ENCODE assay signal across 9 cellular contexts in genomic region chr13:27283906-27284523, GRCh38. TPM values are rescaled to one million over a fixed set of nuclear protein-coding genes. Genes with fewer than 3 reads are reported as not detected.
DNase-seq lines count a peak whose midpoint lies in the region; ATAC-seq and TF ChIP-seq lines count a peak whose summit lies in the region.
"Had no signal": no experiment of that assay in that cellular context is flagged by ENCODE, and none has a peak within 500 bp of the region (broad histone marks: within the 10 kb centered on the region; RNA-seq: fewer than 3 reads in every experiment).

No MANE protein-coding gene starts in this region.

- CTCF ChIA-PET in activated CD4-positive, alpha-beta T cell treated with anti-CD3 and anti-CD28 coated beads for 36 hours (lab: Charles Lee), result interaction anchor here (0.5 to 1.5 kb wide), 6 partner anchors 11 to 313 kb away, joined by 3 to 13 read pairs (median 3); partner anchors contain the start of gene RASL11A

- no peaks in the 10 kb centered on the region for H3K36me3 Mint-ChIP-seq in activated CD4-positive, alpha-beta T cell treated with anti-CD3 and anti-CD28 coated beads for 36 hours (ENCODE audit: low read depth)
- no peaks in the 10 kb centered on the region for H3K36me3 Mint-ChIP-seq in activated CD4-positive, alpha-beta T cell treated with anti-CD3 and anti-CD28 coated beads, Interleukin-2, amount 10 ng/mL, durations not matched to agents 24 days and 14 days (ENCODE audit: low read depth)

- POLR2A ChIA-PET in activated CD4-positive, alpha-beta T cell treated with anti-CD3 and anti-CD28 coated beads for 36 hours (lab: Charles Lee), result no interaction called here

- H2AFZ ChIP-seq in OCI-LY1 (ENCODE audit: low read length), result no peak overlapping the region
- no peak overlapping the region for H2AFZ ChIP-seq in fibroblast of lung (ENCODE audit: low read length)

- no peaks in the 10 kb centered on the region for H3K27me3 ChIP-seq in OCI-LY1 (ENCODE audit: insufficient read depth, low read length)
- peaks cover 8% of the 10 kb centered on the region for H3K27me3 ChIP-seq in fibroblast of lung (ENCODE audit: control insufficient read depth, insufficient read depth, low read length)
- H3K27me3 ChIP-seq: neutrophil had no signal

- H3K9me3 Mint-ChIP-seq in activated CD4-positive, alpha-beta T cell treated with anti-CD3 and anti-CD28 coated beads for 36 hours (ENCODE audit: low read depth), result no peaks in the 10 kb centered on the region
- H3K9me3 Mint-ChIP-seq in activated CD4-positive, alpha-beta T cell treated with anti-CD3 and anti-CD28 coated beads, Interleukin-2, amount 10 ng/mL, durations not matched to agents 24 days and 14 days, result no peaks in the 10 kb centered on the region

- intact Hi-C loops in activated CD4-positive, alpha-beta T cell treated with anti-CD3 and anti-CD28 coated beads for 36 hours (cut with DNase I, micrococcal nuclease), result loop anchor here in 1 of 2 experiments (5.0 kb wide), 1 partner anchor 297 kb away; no protein-coding TSS in a partner anchor
- intact Hi-C loops in activated CD4-positive, alpha-beta T cell treated with anti-CD3 and anti-CD28 coated beads, Interleukin-2, amount 10 ng/mL, durations not matched to agents 24 days and 14 days (cut with micrococcal nuclease), result no loop called here

- no peaks in the 10 kb centered on the region for H3K79me2 ChIP-seq in OCI-LY1 (ENCODE audit: insufficient read depth, low read length)
- H3K79me2 ChIP-seq in fibroblast of lung (ENCODE audit: control insufficient read depth, insufficient read depth, low read length), result no peaks in the 10 kb centered on the region

- H3K9ac ChIP-seq in OCI-LY1 (ENCODE audit: low read length), result no peak overlapping the region
- H3K9ac ChIP-seq in fibroblast of lung (ENCODE audit: insufficient read depth, low read length), result no peak overlapping the region

- no peaks in the 10 kb centered on the region for H3K27me3 Mint-ChIP-seq in activated CD4-positive, alpha-beta T cell treated with anti-CD3 and anti-CD28 coated beads for 36 hours
- peaks cover 5% of the 10 kb centered on the region for H3K27me3 Mint-ChIP-seq in activated CD4-positive, alpha-beta T cell treated with anti-CD3 and anti-CD28 coated beads, Interleukin-2, amount 10 ng/mL, durations not matched to agents 24 days and 14 days

- H3K4me2 ChIP-seq in OCI-LY1 (ENCODE audit: low read length) (no peak overlapping the region), fibroblast of lung (ENCODE audit: extremely low read depth, insufficient read depth, low read length) (no peak overlapping the region)

- H3K36me3 ChIP-seq in OCI-LY1 (ENCODE audit: insufficient read depth, low read length), result no peaks in the 10 kb centered on the region
- H3K36me3 ChIP-seq in fibroblast of lung (ENCODE audit: control insufficient read depth, insufficient read depth, low read length), result no peaks in the 10 kb centered on the region
- H3K36me3 ChIP-seq: neutrophil had no signal

- no peak overlapping the region for H3K27ac Mint-ChIP-seq in activated CD4-positive, alpha-beta T cell treated with anti-CD3 and anti-CD28 coated beads for 36 hours
- no peak overlapping the region for H3K27ac Mint-ChIP-seq in activated CD4-positive, alpha-beta T cell treated with anti-CD3 and anti-CD28 coated beads, Interleukin-2, amount 10 ng/mL, durations not matched to agents 24 days and 14 days

- H3K9me3 ChIP-seq in OCI-LY1 (ENCODE audit: low read length) (no peaks in the 10 kb centered on the region), fibroblast of lung (ENCODE audit: control insufficient read depth, insufficient read depth, low read depth, low read length) (no peaks in the 10 kb centered on the region)
- H3K9me3 ChIP-seq: neutrophil had no signal

- H3K9me2 ChIP-seq in OCI-LY1 (ENCODE audit: low read depth, low read length), result no peaks in the 10 kb centered on the region

- no peak overlapping the region for H3K4me3 Mint-ChIP-seq in activated CD4-positive, alpha-beta T cell treated with anti-CD3 and anti-CD28 coated beads for 36 hours
- no peak overlapping the region for H3K4me3 Mint-ChIP-seq in activated CD4-positive, alpha-beta T cell treated with anti-CD3 and anti-CD28 coated beads, Interleukin-2, amount 10 ng/mL, durations not matched to agents 24 days and 14 days

- H3K27ac ChIP-seq in OCI-LY1 (ENCODE audit: low read depth, low read length, poor library complexity, severe bottlenecking) (no peak overlapping the region), fibroblast of lung (ENCODE audit: insufficient read depth, low read length) (no peak overlapping the region)
- H3K27ac ChIP-seq: neutrophil had no signal

- H3K4me1 ChIP-seq in OCI-LY1 (ENCODE audit: insufficient read depth, low read length, severe bottlenecking) (no peaks in the 10 kb centered on the region), fibroblast of lung (ENCODE audit: control insufficient read depth, extremely low read depth, insufficient read depth, low read length) (no peaks in the 10 kb centered on the region)

- TF ChIP-seq CTCF in OCI-LY1 (IDR thresholded peaks at IDR 0.05; ENCODE audit: low read length) (peak; percentile 49; the same call in 1 of the 2 replicates), fibroblast of lung (conservative IDR thresholded peaks at IDR 0.05 in 1 of 2, IDR thresholded peaks at IDR 0.05 in 1 of 2; ENCODE audit: low read depth in 1 of 2, low read length in 2 of 2) (peak; percentile 42 to 61)

- peak; percentile 44 for ATAC-seq in activated CD4-positive, alpha-beta T cell treated with anti-CD3 and anti-CD28 coated beads for 36 hours
- ATAC-seq in GM18520 (IDR thresholded peaks at IDR 0.05; ENCODE audit: unreplicated experiment), result no peak

- peak; percentile 52 for DNase-seq in activated CD4-positive, alpha-beta T cell treated with anti-CD3 and anti-CD28 coated beads for 36 hours
- no peak for DNase-seq in activated CD4-positive, alpha-beta T cell treated with anti-CD3 and anti-CD28 coated beads, Interleukin-2, amount 10 ng/mL, durations not matched to agents 24 days and 14 days
- DNase-seq in fibroblast of lung (ENCODE audit: low read depth in 2 of 2), result peak in 1 of 2 donors; percentile 66
- DNase-seq in stromal cell of bone marrow (ENCODE audit: low read depth), result peak; percentile 22
- DNase-seq in iPS-NIHi7 (ENCODE audit: extremely low spot score), result no peak
- DNase-seq in NCI-H1436 (lab: John Stamatoyannopoulos, UW), result no peak

- H3K4me3 ChIP-seq in OCI-LY1 (ENCODE audit: low read depth, low read length, poor library complexity, severe bottlenecking) (no peak overlapping the region), fibroblast of lung (replicated peaks in 1 of 4; ENCODE audit: control extremely low read depth in 1 of 4, insufficient read depth in 1 of 4, low read depth in 3 of 4, low read length in 4 of 4) (no peak overlapping the region)

- H4K20me1 ChIP-seq in OCI-LY1 (ENCODE audit: insufficient read depth, low read length), result no peaks in the 10 kb centered on the region
- H4K20me1 ChIP-seq in fibroblast of lung (ENCODE audit: control insufficient read depth, extremely low read depth, insufficient read depth, low read length), result no peaks in the 10 kb centered on the region

- H3K4me1 Mint-ChIP-seq in activated CD4-positive, alpha-beta T cell treated with anti-CD3 and anti-CD28 coated beads for 36 hours, result no peaks in the 10 kb centered on the region
- H3K4me1 Mint-ChIP-seq in activated CD4-positive, alpha-beta T cell treated with anti-CD3 and anti-CD28 coated beads, Interleukin-2, amount 10 ng/mL, durations not matched to agents 24 days and 14 days, result no peaks in the 10 kb centered on the region

- no peaks in the 10 kb centered on the region for H3F3A ChIP-seq in OCI-LY1 (ENCODE audit: insufficient read depth, low read length)

RNA-seq across cellular contexts. Expression of gene RASL11A, which starts 13.4 kb away (rescaled TPM):
- 1 to 10 TPM; 3.2 to 3.5 TPM for total RNA-seq in activated CD4-positive, alpha-beta T cell treated with anti-CD3 and anti-CD28 coated beads for 36 hours
- total RNA-seq in activated CD4-positive, alpha-beta T cell treated with anti-CD3 and anti-CD28 coated beads, Interleukin-2, amount 10 ng/mL, durations not matched to agents 24 days and 14 days, result 1.8 and 2.8 TPM in 2 replicates
- 73.5 and 82.2 TPM in 2 replicates for total RNA-seq in fibroblast of lung
- 10.4 and 12.8 TPM in 2 replicates for polyA plus RNA-seq in fibroblast of lung
- polyA plus RNA-seq in fibroblast of lung (2012), result 16.4 and 27.8 TPM in 2 replicates
- polyA minus RNA-seq in fibroblast of lung (ENCODE audit: low replicate concordance), result 75.7 and 95.9 TPM in 2 replicates

RNA-seq across cellular contexts. Expression of gene RPL21, which starts 32.7 kb away (rescaled TPM):
- total RNA-seq in activated CD4-positive, alpha-beta T cell treated with anti-CD3 and anti-CD28 coated beads for 36 hours, result 1,000 to 10,000 TPM in 1 of 2 experiments, 100 to 1,000 TPM in 1; 756 to 1,682 TPM
- 1,100 and 1,185 TPM in 2 replicates for total RNA-seq in activated CD4-positive, alpha-beta T cell treated with anti-CD3 and anti-CD28 coated beads, Interleukin-2, amount 10 ng/mL, durations not matched to agents 24 days and 14 days
- 831 and 848 TPM in 2 replicates for total RNA-seq in fibroblast of lung
- 1,415 and 1,841 TPM in 2 replicates for polyA plus RNA-seq in fibroblast of lung
- 1,556 and 1,859 TPM in 2 replicates for polyA plus RNA-seq in fibroblast of lung (2012)
- polyA minus RNA-seq in fibroblast of lung (ENCODE audit: low replicate concordance), result 10.6 and 22.4 TPM in 2 replicates

Comparison
In these comparisons a context has a peak if more than half of its experiments do, and no peak if none do; other contexts are left out.
1. DNase-seq: peak in activated CD4-positive, alpha-beta T cell treated with anti-CD3 and anti-CD28 coated beads for 36 hours (single experiment) and stromal cell of bone marrow (single experiment); none in activated CD4-positive, alpha-beta T cell treated with anti-CD3 and anti-CD28 coated beads, Interleukin-2, amount 10 ng/mL, durations not matched to agents 24 days and 14 days (single experiment), iPS-NIHi7 (single experiment) and NCI-H1436 (single experiment).
2. RNA of gene RASL11A, which starts 13.4 kb away (total RNA-seq): 73.5 to 82.2 TPM in fibroblast of lung; 3.2 to 3.5 TPM in activated CD4-positive, alpha-beta T cell treated with anti-CD3 and anti-CD28 coated beads for 36 hours and 1.8 to 2.8 TPM in activated CD4-positive, alpha-beta T cell treated with anti-CD3 and anti-CD28 coated beads, Interleukin-2, amount 10 ng/mL, durations not matched to agents 24 days and 14 days; every median in the first group is over 10 times any median in the second.